Comparison of ENCODE assay signal across 8 cellular contexts in genomic region chr2:18749912-18750526, GRCh38.
A peak's percentile ranks its signal among the peaks of the same experiment; 100 is the strongest.
DNase-seq lines count a peak whose midpoint lies in the region; ATAC-seq, FAIRE-seq and TF ChIP-seq lines count a peak whose summit lies in the region.

No MANE protein-coding gene starts in this region.

- no peaks in the 10 kb centered on the region for H3K27me3 ChIP-seq in kidney epithelial cell (ENCODE audit: control insufficient read depth, insufficient read depth, low read length)

- no peaks in the 10 kb centered on the region for H3K36me3 ChIP-seq in kidney epithelial cell (ENCODE audit: control insufficient read depth, insufficient read depth, low read length)

- TF ChIP-seq CTCF in brain (conservative IDR thresholded peaks at IDR 0.05) (peak; percentile 94), kidney epithelial cell (IDR thresholded peaks at IDR 0.05; ENCODE audit: insufficient read depth, low read length, poor library complexity, severe bottlenecking) (peak; percentile 73)

- no peak for ATAC-seq in HG03139 (IDR thresholded peaks at IDR 0.05; ENCODE audit: unreplicated experiment)

- no peak overlapping the region for H3K4me3 Mint-ChIP-seq in brain

- peak; percentile 31 for DNase-seq in DMS79 treated with DMSO at 0.1 percent for 48 hours (lab: John Stamatoyannopoulos, UW)
- DNase-seq in HT1080 (ENCODE audit: low read depth), result peak; percentile 38
- peak; percentile 36 for DNase-seq in RCC 7860 (ENCODE audit: low spot score)
- DNase-seq in kidney epithelial cell (ENCODE audit: low read depth), result no peak
- peak in 2 of 3 donors; percentile 4 to 35 for DNase-seq in stimulated activated CD4-positive, alpha-beta T cell treated with anti-CD3 and anti-CD28 coated beads, TNF-alpha, amount 100 ng/mL, for 48 hours (ENCODE audit: low read depth in 3 of 3)
- no peak for DNase-seq in AG08396 (ENCODE audit: low spot score)

- H3K4me3 ChIP-seq in kidney epithelial cell (ENCODE audit: low read depth, low read length), result no peak overlapping the region

- peaks cover 6% of the 10 kb centered on the region for H3K27me3 Mint-ChIP-seq in brain

- H3K9me3 Mint-ChIP-seq in brain, result peaks cover 0 to 2% (median 0%) of the 10 kb centered on the region in 5 experiments

- peak overlapping the region in 1 of 5 experiments; percentile 55 for H3K27ac Mint-ChIP-seq in brain

- peaks cover 9% of the 10 kb centered on the region for H3K4me1 Mint-ChIP-seq in brain

- H3K36me3 Mint-ChIP-seq in brain, result no peaks in the 10 kb centered on the region

- peak; percentile 82 for FAIRE-seq in RCC 7860 (lab: Jason Lieb, UNC)

Comparison
In these comparisons a context has a peak if more than half of its experiments do, and no peak if none do; other contexts are left out.
1. DNase-seq: peak in DMS79 treated with DMSO at 0.1 percent for 48 hours (single experiment), HT1080 (single experiment), RCC 7860 (single experiment) and stimulated activated CD4-positive, alpha-beta T cell treated with anti-CD3 and anti-CD28 coated beads, TNF-alpha, amount 100 ng/mL, for 48 hours (2 of 3); none in kidney epithelial cell (single experiment) and AG08396 (single experiment).